ENCODE assay signal across 13 cellular contexts in genomic region chr2:144801766-144802165, GRCh38.
DNase-seq lines count a peak whose midpoint lies in the region; ATAC-seq, FAIRE-seq and TF ChIP-seq lines count a peak whose summit lies in the region.
"Had no signal": no experiment of that assay in that cellular context is flagged by ENCODE, and none has a peak within 500 bp of the region (broad histone marks: within the 10 kb centered on the region; RNA-seq: fewer than 3 reads in every experiment).

No MANE protein-coding gene starts in this region.

- POLR2A ChIA-PET in WTC11 (lab: Charles Lee) = interaction anchor here (0.6 kb wide), 1 partner anchor 26 kb away, joined by 4 read pairs; no protein-coding TSS in a partner anchor
- POLR2A ChIA-PET in CD4-positive, alpha-beta T cell (lab: Charles Lee) = no interaction called here

- H3K27me3 Mint-ChIP-seq in WTC11 (ENCODE audit: low read depth) = no peaks in the 10 kb centered on the region
- no peaks in the 10 kb centered on the region for H3K27me3 Mint-ChIP-seq in CD4-positive, alpha-beta T cell

- peak; percentile 90 for FAIRE-seq in H54 (lab: Jason Lieb, UNC)

- no peak overlapping the region for H3K4me3 Mint-ChIP-seq in WTC11
- H3K4me3 Mint-ChIP-seq in CD4-positive, alpha-beta T cell = no peak overlapping the region
- H3K4me3 Mint-ChIP-seq: natural killer cell had no signal

- peak; percentile 44 for ATAC-seq in WTC11
- no peak for ATAC-seq in CD4-positive, alpha-beta T cell (ENCODE audit: poor library complexity)
- ATAC-seq in HG02678 (IDR thresholded peaks at IDR 0.05; ENCODE audit: unreplicated experiment) = no peak
- ATAC-seq: natural killer cell, Panc1 had no signal

- DNase-seq in H54 (ENCODE audit: insufficient read length, low spot score) (peak; percentile 17), WTC11 (ENCODE audit: low spot score) (no peak), fibroblast of villous mesenchyme (ENCODE audit: low read depth) (peak; percentile 62), skeletal muscle cell (ENCODE audit: low read depth) (peak; percentile 73), SW480 (ENCODE audit: low spot score) (no peak), NCI-H1694 (lab: John Stamatoyannopoulos, UW) (no peak)
- no peak for DNase-seq in CD4-positive, alpha-beta T cell
- DNase-seq: activated T-cell treated with anti-CD3 and anti-CD28 coated beads, Interleukin-2, amount 50 U/mL, for 48 hours; hypothalamus; natural killer cell; NCI-H2029 had no signal

- no peaks in the 10 kb centered on the region for H3K9me3 Mint-ChIP-seq in WTC11
- no peaks in the 10 kb centered on the region for H3K9me3 Mint-ChIP-seq in CD4-positive, alpha-beta T cell
- H3K9me3 Mint-ChIP-seq: natural killer cell had no signal

- CTCF ChIA-PET in WTC11 (lab: Charles Lee) = no interaction called here
- CTCF ChIA-PET in CD4-positive, alpha-beta T cell (lab: Charles Lee) = no interaction called here

- no peaks in the 10 kb centered on the region for H3K36me3 Mint-ChIP-seq in WTC11
- H3K36me3 Mint-ChIP-seq in CD4-positive, alpha-beta T cell (ENCODE audit: low read depth) = no peaks in the 10 kb centered on the region
- H3K36me3 Mint-ChIP-seq: natural killer cell had no signal

- H3K27me3 ChIP-seq in CD4-positive, alpha-beta T cell (ENCODE audit: control insufficient read depth, insufficient read depth, low read length) = no peaks in the 10 kb centered on the region

- no peak overlapping the region for H3K27ac Mint-ChIP-seq in WTC11
- no peak overlapping the region for H3K27ac Mint-ChIP-seq in CD4-positive, alpha-beta T cell
- H3K27ac Mint-ChIP-seq: natural killer cell had no signal

- H3K4me1 Mint-ChIP-seq in WTC11 = peaks cover 8% of the 10 kb centered on the region
- no peaks in the 10 kb centered on the region for H3K4me1 Mint-ChIP-seq in CD4-positive, alpha-beta T cell (ENCODE audit: low read depth)

- H3K4me3 ChIP-seq in fibroblast of villous mesenchyme (ENCODE audit: low read depth, low read length) (no peak overlapping the region), skeletal muscle cell (ENCODE audit: low read depth, low read length) (no peak overlapping the region)

- TF ChIP-seq CTCF in WTC11 (IDR thresholded peaks at IDR 0.05) = no peak
- no peak for TF ChIP-seq CTCF in fibroblast of villous mesenchyme (IDR thresholded peaks at IDR 0.05; ENCODE audit: insufficient read depth, low read depth, low read length)
- no peak for TF ChIP-seq CTCF in CD4-positive, alpha-beta T cell (IDR thresholded peaks at IDR 0.05)

- H3K9me3 ChIP-seq in CD4-positive, alpha-beta T cell (ENCODE audit: control insufficient read depth, low read length) = no peaks in the 10 kb centered on the region

- no peak for TF ChIP-seq POLR2A in H54 (IDR thresholded peaks at IDR 0.05; ENCODE audit: low read depth, low read length)

- intact Hi-C loops in CD4-positive, alpha-beta T cell (cut with DNase I, micrococcal nuclease) = no loop called here

- H3K27ac ChIP-seq in CD4-positive, alpha-beta T cell (ENCODE audit: low read depth, low read length) = no peak overlapping the region

TF ChIP-seq in WTC11, 78 proteins besides CTCF, POLR2A, EP300 and RAD21 (continues in another document):
- no peak for TF ChIP-seq RORB (CRISPR knock-in tag; IDR thresholded peaks at IDR 0.05)
- TF ChIP-seq NR1H2 (CRISPR knock-in tag; IDR thresholded peaks at IDR 0.05) = no peak
- no peak for TF ChIP-seq PRDM15 (CRISPR knock-in tag; IDR thresholded peaks at IDR 0.05)
- TF ChIP-seq ZBTB21 (CRISPR knock-in tag; IDR thresholded peaks at IDR 0.05; ENCODE audit: borderline replicate concordance) = no peak
- no peak for TF ChIP-seq FOXJ3 (CRISPR knock-in tag; IDR thresholded peaks at IDR 0.05; ENCODE audit: borderline replicate concordance)
- no peak for TF ChIP-seq GRHL2 (CRISPR knock-in tag; IDR thresholded peaks at IDR 0.05; ENCODE audit: insufficient replicate concordance, severe bottlenecking)
- TF ChIP-seq ZNF423 (CRISPR knock-in tag; IDR thresholded peaks at IDR 0.05) = no peak
- TF ChIP-seq ATF3 (CRISPR knock-in tag; conservative IDR thresholded peaks at IDR 0.05) = no peak
- TF ChIP-seq PREB (CRISPR knock-in tag; IDR thresholded peaks at IDR 0.05; ENCODE audit: borderline replicate concordance) = no peak
- TF ChIP-seq ZNF281 (CRISPR knock-in tag; IDR thresholded peaks at IDR 0.05) = no peak
- no peak for TF ChIP-seq CREB1 (CRISPR knock-in tag; IDR thresholded peaks at IDR 0.05)
- TF ChIP-seq SMAD4 (CRISPR knock-in tag; IDR thresholded peaks at IDR 0.05) = no peak
- TF ChIP-seq E2F5 (CRISPR knock-in tag; IDR thresholded peaks at IDR 0.05) = no peak
- no peak for TF ChIP-seq ZSCAN18 (CRISPR knock-in tag; IDR thresholded peaks at IDR 0.05)
- TF ChIP-seq ZNF416 (CRISPR knock-in tag; IDR thresholded peaks at IDR 0.05) = no peak

Comparison
In these comparisons a context has a peak if more than half of its experiments do, and no peak if none do; other contexts are left out.
1. DNase-seq: peak in H54 (single experiment), fibroblast of villous mesenchyme (single experiment) and skeletal muscle cell (single experiment); none in WTC11 (single experiment), SW480 (single experiment), CD4-positive, alpha-beta T cell (0 of 10) and NCI-H1694 (single experiment).